7 cellular contexts compared by ENCODE assay signal in genomic region chr11:61962213-61963015, GRCh38. TPM values are rescaled to one million over a fixed set of nuclear protein-coding genes. Genes with fewer than 3 reads are reported as not detected.
DNase-seq lines count a peak whose midpoint lies in the region; ATAC-seq, FAIRE-seq and TF ChIP-seq lines count a peak whose summit lies in the region.
"Had no signal": no experiment of that assay in that cellular context is flagged by ENCODE, and none has a peak within 500 bp of the region (broad histone marks: within the 10 kb centered on the region; RNA-seq: fewer than 3 reads in every experiment).

No MANE protein-coding gene starts in this region.

- H3K9me3 Mint-ChIP-seq in activated naive CD8-positive, alpha-beta T cell (ENCODE audit: low read depth) = no peaks in the 10 kb centered on the region
- H3K9me3 Mint-ChIP-seq in activated naive CD8-positive, alpha-beta T cell treated with anti-CD3 and anti-CD28 coated beads, Interleukin-2, amount 50 U/mL, for 24 hours = no peaks in the 10 kb centered on the region

- H3K36me3 Mint-ChIP-seq in activated naive CD8-positive, alpha-beta T cell = peaks cover 20% of the 10 kb centered on the region
- H3K36me3 Mint-ChIP-seq in activated naive CD8-positive, alpha-beta T cell treated with anti-CD3 and anti-CD28 coated beads, Interleukin-2, amount 50 U/mL, for 24 hours (ENCODE audit: low read depth) = peaks cover 34% of the 10 kb centered on the region

- intact Hi-C loops in kidney (cut with DNase I) = no loop called here

- no peak for DNase-seq in activated naive CD8-positive, alpha-beta T cell treated with anti-CD3 and anti-CD28 coated beads, Interleukin-2, amount 50 U/mL, for 24 hours
- DNase-seq in kidney (peak; percentile 47), upper lobe of left lung (no peak), NCI-H1930 (lab: John Stamatoyannopoulos, UW) (no peak), DMS53 treated with DMSO at 0.1 percent for 48 hours (lab: John Stamatoyannopoulos, UW; ENCODE audit: unreplicated experiment) (no peak)
- DNase-seq: NCI-H774 had no signal

- H3K27me3 Mint-ChIP-seq in activated naive CD8-positive, alpha-beta T cell = no peaks in the 10 kb centered on the region
- H3K27me3 Mint-ChIP-seq in activated naive CD8-positive, alpha-beta T cell treated with anti-CD3 and anti-CD28 coated beads, Interleukin-2, amount 50 U/mL, for 24 hours = no peaks in the 10 kb centered on the region

- no peak for TF ChIP-seq EP300 in upper lobe of left lung (IDR thresholded peaks at IDR 0.05)

- H3K4me3 ChIP-seq in kidney (ENCODE audit: low read length in 2 of 2) = no peak overlapping the region
- no peak overlapping the region for H3K4me3 ChIP-seq in upper lobe of left lung

- peaks cover 22 to 28% of the 10 kb centered on the region in 2 donors for H3K36me3 ChIP-seq in kidney (ENCODE audit: control insufficient read depth in 1 of 2, insufficient read depth in 2 of 2, low read length in 2 of 2)
- H3K36me3 ChIP-seq in upper lobe of left lung = peaks cover 6 to 53% (median 25%) of the 10 kb centered on the region in 4 donors

- TF ChIP-seq CTCF in kidney (IDR thresholded peaks at IDR 0.05; ENCODE audit: borderline replicate concordance, extremely low read depth, insufficient read depth) (no peak), upper lobe of left lung (IDR thresholded peaks at IDR 0.05) (no peak)

- FAIRE-seq in kidney (lab: Jason Lieb, UNC) = no peak

- H3K27ac Mint-ChIP-seq in activated naive CD8-positive, alpha-beta T cell = peak overlapping the region; percentile 54
- H3K27ac Mint-ChIP-seq in activated naive CD8-positive, alpha-beta T cell treated with anti-CD3 and anti-CD28 coated beads, Interleukin-2, amount 50 U/mL, for 24 hours = no peak overlapping the region

- peaks cover 35% of the 10 kb centered on the region for H3K4me1 Mint-ChIP-seq in activated naive CD8-positive, alpha-beta T cell (ENCODE audit: low read depth)
- peaks cover 32% of the 10 kb centered on the region for H3K4me1 Mint-ChIP-seq in activated naive CD8-positive, alpha-beta T cell treated with anti-CD3 and anti-CD28 coated beads, Interleukin-2, amount 50 U/mL, for 24 hours

- peaks cover 17 to 30% of the 10 kb centered on the region in 2 donors for H3K4me1 ChIP-seq in kidney (ENCODE audit: control insufficient read depth in 1 of 2, insufficient read depth in 1 of 2, low read depth in 1 of 2, low read length in 2 of 2)
- peaks cover 30 to 37% (median 32%) of the 10 kb centered on the region in 4 donors for H3K4me1 ChIP-seq in upper lobe of left lung

- H3K9me3 ChIP-seq in kidney (ENCODE audit: control insufficient read depth in 1 of 2, low read length in 2 of 2) (no peaks in the 10 kb centered on the region), upper lobe of left lung (no peaks in the 10 kb centered on the region)

- no peaks in the 10 kb centered on the region for H3K27me3 ChIP-seq in upper lobe of left lung

- no peak overlapping the region for H3K4me3 Mint-ChIP-seq in activated naive CD8-positive, alpha-beta T cell
- H3K4me3 Mint-ChIP-seq in activated naive CD8-positive, alpha-beta T cell treated with anti-CD3 and anti-CD28 coated beads, Interleukin-2, amount 50 U/mL, for 24 hours = no peak overlapping the region

- WGBS in upper lobe of left lung, 2 donors = 87 to 88% methylated on average over 11 to 12 of the region's 12 CpGs

- no peak overlapping the region for H3K9ac ChIP-seq in kidney (ENCODE audit: low read length in 2 of 2)

- peak overlapping the region; percentile 69 to 85 for H3K27ac ChIP-seq in kidney (ENCODE audit: low read depth in 2 of 2, low read length in 2 of 2)
- H3K27ac ChIP-seq in upper lobe of left lung = peak overlapping the region; percentile 98 to 99 (median 99)

- no peak for TF ChIP-seq POLR2A in upper lobe of left lung (IDR thresholded peaks at IDR 0.05)

- ATAC-seq in activated naive CD8-positive, alpha-beta T cell treated with anti-CD3 and anti-CD28 coated beads, Interleukin-2, amount 50 U/mL, for 24 hours = no peak
- ATAC-seq in upper lobe of left lung (ENCODE audit: low FRiP score in 2 of 2) = peak; percentile 0 to 4

RNA-seq across cellular contexts. Expression of gene FTH1, which starts 5.0 kb away (rescaled TPM):
- 3,221 TPM for total RNA-seq in kidney
- polyA plus RNA-seq in kidney (ENCODE audit: insufficient read depth, low read depth, low replicate concordance) = 7,914 TPM
- 1,000 to 10,000 TPM; 2,996 to 4,693 (median 4,496) TPM for total RNA-seq in upper lobe of left lung

RNA-seq across cellular contexts. Expression of gene BEST1, which starts 12.3 kb away (rescaled TPM):
- 7.1 TPM for total RNA-seq in kidney
- 0.62 TPM for polyA plus RNA-seq in kidney (ENCODE audit: insufficient read depth, low read depth, low replicate concordance)
- 10 to 100 TPM in 3 of 6 donors, 1 to 10 TPM in 3; 6.5 to 18.9 (median 10.4) TPM for total RNA-seq in upper lobe of left lung

RNA-seq across cellular contexts. Expression of gene RAB3IL1, which starts 45.0 kb away (rescaled TPM):
- total RNA-seq in kidney = 14.6 TPM
- 27.8 TPM for polyA plus RNA-seq in kidney (ENCODE audit: insufficient read depth, low read depth, low replicate concordance)
- 10 to 100 TPM in 3 of 6 donors, 1 to 10 TPM in 3; 4.4 to 20.7 (median 10.0) TPM for total RNA-seq in upper lobe of left lung
